1 cellular context compared by ENCODE assay signal in the genomic region with DNA sequence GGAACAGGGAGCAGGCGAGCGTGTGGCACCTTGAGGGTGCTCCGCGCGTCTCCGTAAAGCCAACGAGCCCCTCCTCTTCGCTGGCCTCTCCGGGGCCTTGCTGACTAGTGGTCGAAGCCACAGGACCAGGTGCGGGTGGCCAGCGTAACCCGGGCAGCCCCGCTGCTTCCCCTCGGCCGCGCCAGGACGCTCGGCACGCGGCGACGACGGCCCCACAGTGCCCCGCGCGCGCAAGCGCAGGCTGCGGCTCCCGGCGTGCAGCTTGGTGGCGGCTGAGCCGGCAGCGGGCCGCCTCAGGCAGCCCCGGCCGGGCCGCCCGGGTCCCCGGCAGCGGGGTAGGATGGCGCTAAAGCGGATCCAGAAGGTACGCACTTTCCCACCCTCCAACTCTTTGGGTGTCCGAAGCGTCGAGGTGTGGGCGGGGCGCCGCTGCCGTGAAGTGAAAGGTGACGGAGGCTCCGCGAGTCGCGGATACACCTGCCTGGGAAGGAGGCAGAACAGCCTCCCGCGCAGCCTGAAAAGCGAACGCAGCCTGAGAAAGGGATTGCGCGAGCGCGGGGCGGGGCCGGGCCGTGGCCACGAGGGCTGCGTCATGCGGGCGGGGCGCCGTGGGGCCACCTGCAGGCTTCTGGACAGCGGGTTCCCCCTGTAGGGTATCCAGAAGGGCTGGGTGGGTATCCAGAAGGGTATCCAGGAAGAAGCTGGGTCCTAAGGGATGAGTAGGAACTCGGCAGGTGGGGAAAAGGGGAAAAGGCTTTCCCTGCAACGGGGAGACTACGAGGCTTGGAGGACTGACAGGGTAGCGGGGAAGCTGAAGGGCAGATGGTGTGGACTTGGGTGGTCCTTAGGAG.
A peak's percentile ranks its signal among the peaks of the same experiment; 100 is the strongest.
TF ChIP-seq lines count a peak whose summit lies in the region.

A gene (plus strand): TSS at position 244 of the 851 bp plus-strand sequence. CDS start 97 bp downstream, at position 341.

TF ChIP-seq in HepG2, 621 proteins besides CTCF, POLR2A, EP300 and RAD21 (continued from another document and continues in another):
- TF ChIP-seq, protein P1, sequence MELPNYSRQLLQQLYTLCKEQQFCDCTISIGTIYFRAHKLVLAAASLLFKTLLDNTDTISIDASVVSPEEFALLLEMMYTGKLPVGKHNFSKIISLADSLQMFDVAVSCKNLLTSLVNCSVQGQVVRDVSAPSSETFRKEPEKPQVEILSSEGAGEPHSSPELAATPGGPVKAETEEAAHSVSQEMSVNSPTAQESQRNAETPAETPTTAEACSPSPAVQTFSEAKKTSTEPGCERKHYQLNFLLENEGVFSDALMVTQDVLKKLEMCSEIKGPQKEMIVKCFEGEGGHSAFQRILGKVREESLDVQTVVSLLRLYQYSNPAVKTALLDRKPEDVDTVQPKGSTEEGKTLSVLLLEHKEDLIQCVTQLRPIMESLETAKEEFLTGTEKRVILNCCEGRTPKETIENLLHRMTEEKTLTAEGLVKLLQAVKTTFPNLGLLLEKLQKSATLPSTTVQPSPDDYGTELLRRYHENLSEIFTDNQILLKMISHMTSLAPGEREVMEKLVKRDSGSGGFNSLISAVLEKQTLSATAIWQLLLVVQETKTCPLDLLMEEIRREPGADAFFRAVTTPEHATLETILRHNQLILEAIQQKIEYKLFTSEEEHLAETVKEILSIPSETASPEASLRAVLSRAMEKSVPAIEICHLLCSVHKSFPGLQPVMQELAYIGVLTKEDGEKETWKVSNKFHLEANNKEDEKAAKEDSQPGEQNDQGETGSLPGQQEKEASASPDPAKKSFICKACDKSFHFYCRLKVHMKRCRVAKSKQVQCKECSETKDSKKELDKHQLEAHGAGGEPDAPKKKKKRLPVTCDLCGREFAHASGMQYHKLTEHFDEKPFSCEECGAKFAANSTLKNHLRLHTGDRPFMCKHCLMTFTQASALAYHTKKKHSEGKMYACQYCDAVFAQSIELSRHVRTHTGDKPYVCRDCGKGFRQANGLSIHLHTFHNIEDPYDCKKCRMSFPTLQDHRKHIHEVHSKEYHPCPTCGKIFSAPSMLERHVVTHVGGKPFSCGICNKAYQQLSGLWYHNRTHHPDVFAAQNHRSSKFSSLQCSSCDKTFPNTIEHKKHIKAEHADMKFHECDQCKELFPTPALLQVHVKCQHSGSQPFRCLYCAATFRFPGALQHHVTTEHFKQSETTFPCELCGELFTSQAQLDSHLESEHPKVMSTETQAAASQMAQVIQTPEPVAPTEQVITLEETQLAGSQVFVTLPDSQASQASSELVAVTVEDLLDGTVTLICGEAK (IDR thresholded peaks at IDR 0.05): no peak
- TF ChIP-seq, protein P1 (CRISPR knock-in tag; IDR thresholded peaks at IDR 0.05): peak; percentile 90
- TF ChIP-seq, protein P2, sequence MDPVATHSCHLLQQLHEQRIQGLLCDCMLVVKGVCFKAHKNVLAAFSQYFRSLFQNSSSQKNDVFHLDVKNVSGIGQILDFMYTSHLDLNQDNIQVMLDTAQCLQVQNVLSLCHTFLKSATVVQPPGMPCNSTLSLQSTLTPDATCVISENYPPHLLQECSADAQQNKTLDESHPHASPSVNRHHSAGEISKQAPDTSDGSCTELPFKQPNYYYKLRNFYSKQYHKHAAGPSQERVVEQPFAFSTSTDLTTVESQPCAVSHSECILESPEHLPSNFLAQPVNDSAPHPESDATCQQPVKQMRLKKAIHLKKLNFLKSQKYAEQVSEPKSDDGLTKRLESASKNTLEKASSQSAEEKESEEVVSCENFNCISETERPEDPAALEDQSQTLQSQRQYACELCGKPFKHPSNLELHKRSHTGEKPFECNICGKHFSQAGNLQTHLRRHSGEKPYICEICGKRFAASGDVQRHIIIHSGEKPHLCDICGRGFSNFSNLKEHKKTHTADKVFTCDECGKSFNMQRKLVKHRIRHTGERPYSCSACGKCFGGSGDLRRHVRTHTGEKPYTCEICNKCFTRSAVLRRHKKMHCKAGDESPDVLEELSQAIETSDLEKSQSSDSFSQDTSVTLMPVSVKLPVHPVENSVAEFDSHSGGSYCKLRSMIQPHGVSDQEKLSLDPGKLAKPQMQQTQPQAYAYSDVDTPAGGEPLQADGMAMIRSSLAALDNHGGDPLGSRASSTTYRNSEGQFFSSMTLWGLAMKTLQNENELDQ (CRISPR knock-in tag; IDR thresholded peaks at IDR 0.05; ENCODE audit: borderline replicate concordance): no peak; the same call in 1 of the 2 replicates
- TF ChIP-seq, protein P3, sequence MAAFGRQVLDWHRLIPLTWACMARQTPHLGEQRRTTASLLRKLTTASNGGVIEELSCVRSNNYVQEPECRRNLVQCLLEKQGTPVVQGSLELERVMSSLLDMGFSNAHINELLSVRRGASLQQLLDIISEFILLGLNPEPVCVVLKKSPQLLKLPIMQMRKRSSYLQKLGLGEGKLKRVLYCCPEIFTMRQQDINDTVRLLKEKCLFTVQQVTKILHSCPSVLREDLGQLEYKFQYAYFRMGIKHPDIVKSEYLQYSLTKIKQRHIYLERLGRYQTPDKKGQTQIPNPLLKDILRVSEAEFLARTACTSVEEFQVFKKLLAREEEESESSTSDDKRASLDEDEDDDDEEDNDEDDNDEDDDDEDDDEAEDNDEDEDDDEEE (CRISPR knock-in tag; IDR thresholded peaks at IDR 0.05): peak; percentile 80
- TF ChIP-seq ARID2 (CRISPR knock-in tag; IDR thresholded peaks at IDR 0.05; ENCODE audit: borderline replicate concordance) (peak; percentile 87; the same call in 1 of the 2 replicates), MED13 (CRISPR knock-in tag; IDR thresholded peaks at IDR 0.05) (peak; percentile 76), KDM4B (CRISPR knock-in tag; IDR thresholded peaks at IDR 0.05) (0 out of 2 replicates have a peak, but pooled peaks have one; percentile 12), ZNF777 (CRISPR knock-in tag; IDR thresholded peaks at IDR 0.05) (peak; percentile 69), DMAP1 (CRISPR knock-in tag; IDR thresholded peaks at IDR 0.05) (peak; percentile 90), CCAR2 (optimal IDR thresholded peaks at IDR 0.05; ENCODE audit: low read depth, low read length) (no peak), GTF2F1 (IDR thresholded peaks at IDR 0.05; ENCODE audit: low read length) (no peak), ZNF460 (CRISPR knock-in tag; IDR thresholded peaks at IDR 0.05; ENCODE audit: borderline replicate concordance) (no peak), ZFP62 (CRISPR knock-in tag; IDR thresholded peaks at IDR 0.05) (no peak), ZNF878 (CRISPR knock-in tag; IDR thresholded peaks at IDR 0.05) (peak; percentile 24; the same call in 1 of the 2 replicates), POLR2AphosphoS5 (IDR thresholded peaks at IDR 0.05; ENCODE audit: low read depth, low read length) (peak; percentile 94), ZNF274 (CRISPR knock-in tag; IDR thresholded peaks at IDR 0.05) (peak; percentile 94), ZNF572 (CRISPR knock-in tag; IDR thresholded peaks at IDR 0.05) (no peak), SIX1 (CRISPR knock-in tag; IDR thresholded peaks at IDR 0.05; ENCODE audit: borderline replicate concordance) (no peak), POLR2G (IDR thresholded peaks at IDR 0.05; ENCODE audit: low read depth, low read length) (peak; percentile 98), MTA3 (CRISPR knock-in tag; IDR thresholded peaks at IDR 0.05) (no peak)
- TF ChIP-seq, protein P4, sequence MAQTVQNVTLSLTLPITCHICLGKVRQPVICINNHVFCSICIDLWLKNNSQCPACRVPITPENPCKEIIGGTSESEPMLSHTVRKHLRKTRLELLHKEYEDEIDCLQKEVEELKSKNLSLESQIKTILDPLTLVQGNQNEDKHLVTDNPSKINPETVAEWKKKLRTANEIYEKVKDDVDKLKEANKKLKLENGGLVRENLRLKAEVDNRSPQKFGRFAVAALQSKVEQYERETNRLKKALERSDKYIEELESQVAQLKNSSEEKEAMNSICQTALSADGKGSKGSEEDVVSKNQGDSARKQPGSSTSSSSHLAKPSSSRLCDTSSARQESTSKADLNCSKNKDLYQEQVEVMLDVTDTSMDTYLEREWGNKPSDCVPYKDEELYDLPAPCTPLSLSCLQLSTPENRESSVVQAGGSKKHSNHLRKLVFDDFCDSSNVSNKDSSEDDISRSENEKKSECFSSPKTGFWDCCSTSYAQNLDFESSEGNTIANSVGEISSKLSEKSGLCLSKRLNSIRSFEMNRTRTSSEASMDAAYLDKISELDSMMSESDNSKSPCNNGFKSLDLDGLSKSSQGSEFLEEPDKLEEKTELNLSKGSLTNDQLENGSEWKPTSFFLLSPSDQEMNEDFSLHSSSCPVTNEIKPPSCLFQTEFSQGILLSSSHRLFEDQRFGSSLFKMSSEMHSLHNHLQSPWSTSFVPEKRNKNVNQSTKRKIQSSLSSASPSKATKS (CRISPR knock-in tag; IDR thresholded peaks at IDR 0.05): peak; percentile 81; the same call in 1 of the 2 replicates
- TF ChIP-seq, protein P5, sequence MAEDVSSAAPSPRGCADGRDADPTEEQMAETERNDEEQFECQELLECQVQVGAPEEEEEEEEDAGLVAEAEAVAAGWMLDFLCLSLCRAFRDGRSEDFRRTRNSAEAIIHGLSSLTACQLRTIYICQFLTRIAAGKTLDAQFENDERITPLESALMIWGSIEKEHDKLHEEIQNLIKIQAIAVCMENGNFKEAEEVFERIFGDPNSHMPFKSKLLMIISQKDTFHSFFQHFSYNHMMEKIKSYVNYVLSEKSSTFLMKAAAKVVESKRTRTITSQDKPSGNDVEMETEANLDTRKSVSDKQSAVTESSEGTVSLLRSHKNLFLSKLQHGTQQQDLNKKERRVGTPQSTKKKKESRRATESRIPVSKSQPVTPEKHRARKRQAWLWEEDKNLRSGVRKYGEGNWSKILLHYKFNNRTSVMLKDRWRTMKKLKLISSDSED (CRISPR knock-in tag; IDR thresholded peaks at IDR 0.05): peak; percentile 95
- TF ChIP-seq, protein P6, sequence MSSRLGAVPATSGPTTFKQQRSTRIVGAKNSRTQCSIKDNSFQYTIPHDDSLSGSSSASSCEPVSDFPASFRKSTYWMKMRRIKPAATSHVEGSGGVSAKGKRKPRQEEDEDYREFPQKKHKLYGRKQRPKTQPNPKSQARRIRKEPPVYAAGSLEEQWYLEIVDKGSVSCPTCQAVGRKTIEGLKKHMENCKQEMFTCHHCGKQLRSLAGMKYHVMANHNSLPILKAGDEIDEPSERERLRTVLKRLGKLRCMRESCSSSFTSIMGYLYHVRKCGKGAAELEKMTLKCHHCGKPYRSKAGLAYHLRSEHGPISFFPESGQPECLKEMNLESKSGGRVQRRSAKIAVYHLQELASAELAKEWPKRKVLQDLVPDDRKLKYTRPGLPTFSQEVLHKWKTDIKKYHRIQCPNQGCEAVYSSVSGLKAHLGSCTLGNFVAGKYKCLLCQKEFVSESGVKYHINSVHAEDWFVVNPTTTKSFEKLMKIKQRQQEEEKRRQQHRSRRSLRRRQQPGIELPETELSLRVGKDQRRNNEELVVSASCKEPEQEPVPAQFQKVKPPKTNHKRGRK (CRISPR knock-in tag; IDR thresholded peaks at IDR 0.05): no peak; the same call in 1 of the 2 replicates
- TF ChIP-seq, protein P7, sequence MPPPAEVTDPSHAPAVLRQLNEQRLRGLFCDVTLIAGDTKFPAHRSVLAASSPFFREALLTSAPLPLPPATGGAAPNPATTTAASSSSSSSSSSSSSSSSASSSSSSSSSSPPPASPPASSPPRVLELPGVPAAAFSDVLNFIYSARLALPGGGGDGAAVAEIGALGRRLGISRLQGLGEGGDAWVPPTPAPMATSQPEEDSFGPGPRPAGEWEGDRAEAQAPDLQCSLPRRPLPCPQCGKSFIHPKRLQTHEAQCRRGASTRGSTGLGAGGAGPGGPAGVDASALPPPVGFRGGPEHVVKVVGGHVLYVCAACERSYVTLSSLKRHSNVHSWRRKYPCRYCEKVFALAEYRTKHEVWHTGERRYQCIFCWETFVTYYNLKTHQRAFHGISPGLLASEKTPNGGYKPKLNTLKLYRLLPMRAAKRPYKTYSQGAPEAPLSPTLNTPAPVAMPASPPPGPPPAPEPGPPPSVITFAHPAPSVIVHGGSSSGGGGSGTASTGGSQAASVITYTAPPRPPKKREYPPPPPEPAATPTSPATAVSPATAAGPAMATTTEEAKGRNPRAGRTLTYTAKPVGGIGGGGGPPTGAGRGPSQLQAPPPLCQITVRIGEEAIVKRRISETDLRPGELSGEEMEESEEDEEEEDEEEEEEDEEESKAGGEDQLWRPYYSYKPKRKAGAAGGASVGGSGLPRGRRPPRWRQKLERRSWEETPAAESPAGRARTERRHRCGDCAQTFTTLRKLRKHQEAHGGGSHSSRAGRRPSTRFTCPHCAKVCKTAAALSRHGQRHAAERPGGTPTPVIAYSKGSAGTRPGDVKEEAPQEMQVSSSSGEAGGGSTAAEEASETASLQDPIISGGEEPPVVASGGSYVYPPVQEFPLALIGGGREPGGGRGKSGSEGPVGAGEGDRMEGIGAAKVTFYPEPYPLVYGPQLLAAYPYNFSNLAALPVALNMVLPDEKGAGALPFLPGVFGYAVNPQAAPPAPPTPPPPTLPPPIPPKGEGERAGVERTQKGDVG (CRISPR knock-in tag; IDR thresholded peaks at IDR 0.05; ENCODE audit: borderline replicate concordance): no peak
- TF ChIP-seq, protein P8, sequence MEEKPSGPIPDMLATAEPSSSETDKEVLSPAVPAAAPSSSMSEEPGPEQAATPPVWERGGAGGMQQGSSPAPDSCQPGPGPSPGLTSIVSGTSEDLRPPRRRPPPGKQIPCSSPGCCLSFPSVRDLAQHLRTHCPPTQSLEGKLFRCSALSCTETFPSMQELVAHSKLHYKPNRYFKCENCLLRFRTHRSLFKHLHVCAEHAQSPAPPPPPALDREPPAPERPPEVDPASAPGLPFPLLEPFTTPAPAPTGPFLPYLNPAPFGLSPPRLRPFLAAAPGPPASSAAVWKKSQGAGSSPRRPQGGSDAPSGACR (CRISPR knock-in tag; IDR thresholded peaks at IDR 0.05): no peak
